19 cellular contexts compared by ENCODE assay signal in genomic region chr10:58322835-58323209, GRCh38. TPM values are rescaled to one million over a fixed set of nuclear protein-coding genes. Genes with fewer than 3 reads are reported as not detected.
DNase-seq lines count a peak whose midpoint lies in the region; ATAC-seq, FAIRE-seq and TF ChIP-seq lines count a peak whose summit lies in the region.
"Had no signal": no experiment of that assay in that cellular context is flagged by ENCODE, and none has a peak within 500 bp of the region (broad histone marks: within the 10 kb centered on the region; RNA-seq: fewer than 3 reads in every experiment).

No MANE protein-coding gene starts in this region.

- H3K36me3 ChIP-seq in A673 (ENCODE audit: insufficient read depth, low read length, poor library complexity, severe bottlenecking) (no peaks in the 10 kb centered on the region), OCI-LY7 (ENCODE audit: insufficient read depth, low read length) (no peaks in the 10 kb centered on the region), mucosa of descending colon (ENCODE audit: low read depth) (no peaks in the 10 kb centered on the region)
- H3K36me3 ChIP-seq: right atrium auricular region, upper lobe of left lung had no signal

- H3K4me2 ChIP-seq in OCI-LY7 (ENCODE audit: low read length) = 0 out of 2 replicates have a peak overlapping the region, but pooled peaks have one; percentile 25

- H3K4me3 ChIP-seq in A673 (ENCODE audit: low read depth, low read length, poor library complexity, severe bottlenecking) (no peak overlapping the region), OCI-LY7 (ENCODE audit: low read depth, low read length, poor library complexity, severe bottlenecking) (no peak overlapping the region), mucosa of descending colon (no peak overlapping the region)
- H3K4me3 ChIP-seq: right atrium auricular region, upper lobe of left lung had no signal

- CTCF ChIA-PET in A673 (lab: Charles Lee) = no interaction called here
- CTCF ChIA-PET in OCI-LY7 (lab: Charles Lee; ENCODE audit: unreplicated experiment) = no interaction called here

- H4K20me1 ChIP-seq in OCI-LY7 (ENCODE audit: insufficient read depth, low read length) = no peaks in the 10 kb centered on the region

- POLR2A ChIA-PET in A673 (lab: Charles Lee; ENCODE audit: low non-redundant PET) = interaction anchor here (0.5 kb wide), 1 partner anchor 23 kb away, joined by 8 read pairs; no protein-coding TSS in a partner anchor
- POLR2A ChIA-PET in OCI-LY7 (lab: Charles Lee) = no interaction called here

- H3K4me1 ChIP-seq in A673 (ENCODE audit: insufficient read depth, low read length, poor library complexity, severe bottlenecking) (no peaks in the 10 kb centered on the region), OCI-LY7 (ENCODE audit: insufficient read depth, low read length, poor library complexity, severe bottlenecking) (peaks cover 7% of the 10 kb centered on the region), mucosa of descending colon (ENCODE audit: low read depth) (peaks cover 7% of the 10 kb centered on the region)
- H3K4me1 ChIP-seq: right atrium auricular region had no signal

- TF ChIP-seq CTCF in A673 (conservative IDR thresholded peaks at IDR 0.05; ENCODE audit: low read depth, low read length) (no peak), OCI-LY7 (conservative IDR thresholded peaks at IDR 0.05; ENCODE audit: low read length) (no peak), mucosa of descending colon (IDR thresholded peaks at IDR 0.05) (no peak)

- no peaks in the 10 kb centered on the region for H3K79me2 ChIP-seq in OCI-LY7 (ENCODE audit: insufficient read depth, low read depth, low read length)

- H3K27ac ChIP-seq in A673 (ENCODE audit: low read depth, low read length, poor library complexity, severe bottlenecking) = no peak overlapping the region
- H3K27ac ChIP-seq in OCI-LY7 (ENCODE audit: low read depth, low read length, poor library complexity, severe bottlenecking) = no peak overlapping the region
- H3K27ac ChIP-seq: right atrium auricular region, upper lobe of left lung had no signal

- no peak for FAIRE-seq in H54 (lab: Jason Lieb, UNC)
- FAIRE-seq: endothelial cell of umbilical vein had no signal

- H2AFZ ChIP-seq in OCI-LY7 (ENCODE audit: low read length) = peak overlapping the region; percentile 48

- BruUV-seq in A673 (replicated peaks; lab: Mats Ljungman, UMichigan) = no TSS peak
- no TSS peak for BruUV-seq in OCI-LY7 (replicated peaks; lab: Mats Ljungman, UMichigan)

- H3K9me3 ChIP-seq in A673 (ENCODE audit: low read depth, low read length, poor library complexity, severe bottlenecking) (no peaks in the 10 kb centered on the region), OCI-LY7 (ENCODE audit: low read length) (no peaks in the 10 kb centered on the region), mucosa of descending colon (no peaks in the 10 kb centered on the region)
- H3K9me3 ChIP-seq: right atrium auricular region, upper lobe of left lung had no signal

- ATAC-seq in GM18873 (IDR thresholded peaks at IDR 0.05; ENCODE audit: low FRiP score, unreplicated experiment) (peak; percentile 12), mucosa of descending colon (peak; percentile 30), HG02763 (IDR thresholded peaks at IDR 0.05; ENCODE audit: unreplicated experiment) (no peak)

- intact Hi-C loops in A673 (cut with micrococcal nuclease; ENCODE audit: unreplicated experiment) (loop anchor here (10.0 kb wide), 1 partner anchor 192 kb away; the partner anchor contains the start of gene BICC1), OCI-LY7 (cut with micrococcal nuclease; ENCODE audit: unreplicated experiment) (no loop called here), mucosa of descending colon (cut with DNase I, micrococcal nuclease) (no loop called here)

- H3K27me3 ChIP-seq in A673 (replicated peaks; ENCODE audit: insufficient read depth, low read depth, low read length, poor library complexity) = no peaks in the 10 kb centered on the region
- H3K27me3 ChIP-seq: right atrium auricular region, upper lobe of left lung had no signal

- no peaks in the 10 kb centered on the region for H3K9me2 ChIP-seq in OCI-LY7 (ENCODE audit: insufficient read depth, low read length)

- DNase-seq in A673 (ENCODE audit: low spot score) = peak; percentile 65
- DNase-seq in OCI-LY7 (ENCODE audit: low spot score) = no peak
- no peak for DNase-seq in mucosa of descending colon
- DNase-seq in H54 (ENCODE audit: insufficient read length, low spot score) = no peak
- no peak for DNase-seq in NCI-H1105 treated with DMSO at 0.1 percent for 48 hours (lab: John Stamatoyannopoulos, UW)
- DNase-seq in activated effector memory CD4-positive, alpha-beta T cell treated with Interleukin-2 at 50 U/mL for 16 hours = no peak
- DNase-seq: activated CD4-positive, alpha-beta T cell treated with anti-CD3 and anti-CD28 coated beads, Interleukin-2, amount 50 U/mL, for 4 hours; activated naive CD4-positive, alpha-beta T cell treated with anti-CD3 and anti-CD28 coated beads, Interleukin-2, amount 50 U/mL, for 16 hours; cortex of kidney; NCI-H187 treated with DMSO at 0.1 percent for 48 hours; NCI-H446 treated with DMSO at 0.1 percent for 48 hours; nucleus accumbens; Right ventricle myocardium superior; stimulated activated naive CD4-positive, alpha-beta T cell treated with Interleukin-2 at 50 U/mL for 16 hours had no signal

- TF ChIP-seq POLR2A in H54 (IDR thresholded peaks at IDR 0.05; ENCODE audit: low read depth, low read length) = no peak

RNA-seq across cellular contexts. Expression of gene UBE2D1, which starts 12.0 kb away (rescaled TPM):
- 16.9 and 18.6 TPM in 2 replicates for total RNA-seq in A673 (2021)
- 4.8 and 6.8 TPM in 2 replicates for total RNA-seq in OCI-LY7 (2014; rRNA removed; shearing (Covaris generic))
- 10.0 and 10.5 TPM in 2 replicates for total RNA-seq in OCI-LY7 (2022)
- total RNA-seq in mucosa of descending colon = 10 to 100 TPM; 17.2 to 18.4 (median 18.4) TPM

RNA-seq across cellular contexts. Expression of gene CISD1, which starts 53.9 kb away (rescaled TPM):
- total RNA-seq in A673 (2021) (55.0 and 64.5 TPM in 2 replicates), OCI-LY7 (2022) (44.5 and 45.2 TPM in 2 replicates), mucosa of descending colon (10 to 100 TPM; 40.5 to 50.4 (median 48.4) TPM)
- total RNA-seq in OCI-LY7 (2014; rRNA removed; shearing (Covaris generic)) = 22.4 and 24.1 TPM in 2 replicates

RNA-seq across cellular contexts. Expression of gene IPMK, which starts 55.1 kb away (rescaled TPM):
- total RNA-seq in A673 (2021) (8.2 and 8.3 TPM in 2 replicates), OCI-LY7 (2022) (9.5 and 10.0 TPM in 2 replicates), mucosa of descending colon (10 to 100 TPM in 2 of 3 donors, 1 to 10 TPM in 1; 8.6 to 18.0 (median 15.3) TPM)
- total RNA-seq in OCI-LY7 (2014; rRNA removed; shearing (Covaris generic)) = 4.5 and 5.6 TPM in 2 replicates
